11 cellular contexts compared by ENCODE assay signal in the genomic region with DNA sequence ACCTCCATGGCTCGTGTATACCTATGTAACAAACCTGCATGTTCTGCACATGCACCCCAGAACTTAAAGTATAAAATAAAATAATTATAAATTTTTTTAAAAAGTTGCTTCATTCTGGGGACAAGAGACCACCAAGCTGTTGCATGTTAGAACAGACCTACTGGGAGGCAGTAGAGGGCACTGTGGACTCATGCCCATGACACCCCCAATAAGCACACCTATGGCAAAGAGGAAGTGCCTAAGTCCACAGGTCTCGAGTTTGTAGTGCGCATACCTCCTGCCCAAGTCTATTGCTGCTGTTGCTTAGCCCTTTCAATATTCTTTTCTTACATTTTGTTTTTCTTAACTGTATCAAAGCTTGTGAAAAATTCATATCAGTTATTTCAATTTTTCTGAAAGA.
DNase-seq lines count a peak whose midpoint lies in the region; ATAC-seq and TF ChIP-seq lines count a peak whose summit lies in the region.
"Had no signal": no experiment of that assay in that cellular context is flagged by ENCODE, and none has a peak within 500 bp of the region (broad histone marks: within the 10 kb centered on the region; RNA-seq: fewer than 3 reads in every experiment).

No MANE protein-coding gene starts in this region.

- H3K27me3 Mint-ChIP-seq in activated T-helper 1 cell treated with anti-CD3 and anti-CD28 coated beads, Interleukin-12 subunit alpha, Interleukin-12 subunit beta, Interleukin-2, Interleukin-4 antibody, amounts not matched to agents 30 ng/mL and 10 ng/mL and 1 ng/mL, durations not matched to agents 14 hours and 24 hours and 36 hours (ENCODE audit: insufficient read depth) = no peaks in the 10 kb centered on the region

- no peak overlapping the region for H3K27ac ChIP-seq in VCaP
- H3K27ac ChIP-seq: SK-N-MC had no signal

- H3K4me3 Mint-ChIP-seq in activated T-helper 1 cell treated with anti-CD3 and anti-CD28 coated beads, Interleukin-12 subunit alpha, Interleukin-12 subunit beta, Interleukin-2, Interleukin-4 antibody, amounts not matched to agents 30 ng/mL and 10 ng/mL and 1 ng/mL, durations not matched to agents 14 hours and 24 hours and 36 hours = no peak overlapping the region
- H3K4me3 Mint-ChIP-seq: central memory CD8-positive, alpha-beta T cell; nephron progenitor cell had no signal

- TF ChIP-seq CTCF in VCaP (conservative IDR thresholded peaks at IDR 0.05) = peak; percentile 30; the same call in 1 of the 2 replicates

- intact Hi-C loops in activated T-helper 1 cell treated with anti-CD3 and anti-CD28 coated beads, Interleukin-12 subunit alpha, Interleukin-12 subunit beta, Interleukin-2, Interleukin-4 antibody, amounts not matched to agents 30 ng/mL and 10 ng/mL and 1 ng/mL, durations not matched to agents 14 hours and 24 hours and 36 hours (cut with micrococcal nuclease) = no loop called here

- no peaks in the 10 kb centered on the region for H3K4me1 Mint-ChIP-seq in activated T-helper 1 cell treated with anti-CD3 and anti-CD28 coated beads, Interleukin-12 subunit alpha, Interleukin-12 subunit beta, Interleukin-2, Interleukin-4 antibody, amounts not matched to agents 30 ng/mL and 10 ng/mL and 1 ng/mL, durations not matched to agents 14 hours and 24 hours and 36 hours (ENCODE audit: low read depth)
- H3K4me1 Mint-ChIP-seq: central memory CD8-positive, alpha-beta T cell; nephron progenitor cell had no signal

- H3K9me3 Mint-ChIP-seq in activated T-helper 1 cell treated with anti-CD3 and anti-CD28 coated beads, Interleukin-12 subunit alpha, Interleukin-12 subunit beta, Interleukin-2, Interleukin-4 antibody, amounts not matched to agents 30 ng/mL and 10 ng/mL and 1 ng/mL, durations not matched to agents 14 hours and 24 hours and 36 hours = no peaks in the 10 kb centered on the region
- H3K9me3 Mint-ChIP-seq: central memory CD8-positive, alpha-beta T cell had no signal

- DNase-seq in DMS 273 (lab: John Stamatoyannopoulos, UW; ENCODE audit: unreplicated experiment) (peak; percentile 14), DMS 273 treated with DMSO at 0.1 percent for 48 hours (lab: John Stamatoyannopoulos, UW) (no peak), mucosa of gallbladder (ENCODE audit: low spot score) (peak; percentile 70)
- no peak for DNase-seq in activated T-helper 1 cell treated with anti-CD3 and anti-CD28 coated beads, Interleukin-12 subunit alpha, Interleukin-12 subunit beta, Interleukin-2, Interleukin-4 antibody, amounts not matched to agents 30 ng/mL and 10 ng/mL and 1 ng/mL, durations not matched to agents 14 hours and 24 hours and 36 hours (ENCODE audit: low spot score)
- no peak for DNase-seq in activated CD4-positive, alpha-beta T cell treated with anti-CD3 and anti-CD28 coated beads, Interleukin-2, amount 50 U/mL, for 1 hour
- DNase-seq: nephron progenitor cell had no signal

- no peak overlapping the region for H3K27ac Mint-ChIP-seq in activated T-helper 1 cell treated with anti-CD3 and anti-CD28 coated beads, Interleukin-12 subunit alpha, Interleukin-12 subunit beta, Interleukin-2, Interleukin-4 antibody, amounts not matched to agents 30 ng/mL and 10 ng/mL and 1 ng/mL, durations not matched to agents 14 hours and 24 hours and 36 hours
- H3K27ac Mint-ChIP-seq: nephron progenitor cell had no signal

- ATAC-seq in HG02885 (IDR thresholded peaks at IDR 0.05; ENCODE audit: poor library complexity, unreplicated experiment) = peak; percentile 92
- no peak for ATAC-seq in GM21423 (IDR thresholded peaks at IDR 0.05; ENCODE audit: unreplicated experiment)

- H3K36me3 Mint-ChIP-seq in activated T-helper 1 cell treated with anti-CD3 and anti-CD28 coated beads, Interleukin-12 subunit alpha, Interleukin-12 subunit beta, Interleukin-2, Interleukin-4 antibody, amounts not matched to agents 30 ng/mL and 10 ng/mL and 1 ng/mL, durations not matched to agents 14 hours and 24 hours and 36 hours (ENCODE audit: low read depth) = no peaks in the 10 kb centered on the region

Comparison
In these comparisons a context has a peak if more than half of its experiments do, and no peak if none do; other contexts are left out.
1. DNase-seq: peak in DMS 273 (single experiment) and mucosa of gallbladder (single experiment); none in DMS 273 treated with DMSO at 0.1 percent for 48 hours (single experiment), activated T-helper 1 cell treated with anti-CD3 and anti-CD28 coated beads, Interleukin-12 subunit alpha, Interleukin-12 subunit beta, Interleukin-2, Interleukin-4 antibody, amounts not matched to agents 30 ng/mL and 10 ng/mL and 1 ng/mL, durations not matched to agents 14 hours and 24 hours and 36 hours (single experiment) and activated CD4-positive, alpha-beta T cell treated with anti-CD3 and anti-CD28 coated beads, Interleukin-2, amount 50 U/mL, for 1 hour (single experiment).